1 cellular context compared by ENCODE assay signal in genomic region chrX:21798677-21799219, GRCh38.
A peak's percentile ranks its signal among the peaks of the same experiment; 100 is the strongest.
TF ChIP-seq lines count a peak whose summit lies in the region.

No MANE protein-coding gene starts in this region.

TF ChIP-seq in HepG2, 621 proteins besides CTCF, POLR2A, EP300 and RAD21 (continued from another document):
- TF ChIP-seq ZNF260 (CRISPR knock-in tag; IDR thresholded peaks at IDR 0.05; ENCODE audit: borderline replicate concordance, low read depth), result no peak
- TF ChIP-seq HOXA7 (CRISPR knock-in tag; IDR thresholded peaks at IDR 0.05), result no peak
- TF ChIP-seq ZBTB7B (CRISPR knock-in tag; IDR thresholded peaks at IDR 0.05), result no peak
- TF ChIP-seq TAF15 (IDR thresholded peaks at IDR 0.05; ENCODE audit: low read depth, low read length, poor library complexity, severe bottlenecking), result no peak
- TF ChIP-seq ZNF878 (CRISPR knock-in tag; IDR thresholded peaks at IDR 0.05), result no peak
- no peak for TF ChIP-seq MBD4 (IDR thresholded peaks at IDR 0.05; ENCODE audit: borderline replicate concordance, low read length)
- TF ChIP-seq ONECUT2 (CRISPR knock-in tag; IDR thresholded peaks at IDR 0.05), result peak; percentile 85
- peak; percentile 98 for TF ChIP-seq BCL6 (CRISPR knock-in tag; IDR thresholded peaks at IDR 0.05)
- no peak for TF ChIP-seq ATF1 (CRISPR knock-in tag; IDR thresholded peaks at IDR 0.05)
- no peak for TF ChIP-seq ZNF563 (CRISPR knock-in tag; IDR thresholded peaks at IDR 0.05)
- TF ChIP-seq HNRNPLL (IDR thresholded peaks at IDR 0.05; ENCODE audit: low read depth, low read length, poor library complexity, severe bottlenecking), result no peak
- no peak for TF ChIP-seq SAFB2 (CRISPR knock-in tag; IDR thresholded peaks at IDR 0.05; ENCODE audit: borderline replicate concordance, low read depth)
- no peak for TF ChIP-seq ZNF333 (CRISPR knock-in tag; IDR thresholded peaks at IDR 0.05; ENCODE audit: borderline replicate concordance)
- TF ChIP-seq ZNF263 (CRISPR knock-in tag; IDR thresholded peaks at IDR 0.05), result peak; percentile 81
- peak; percentile 48; the same call in 1 of the 2 replicates for TF ChIP-seq FOSL2 (CRISPR knock-in tag; IDR thresholded peaks at IDR 0.05)
- peak; percentile 20 for TF ChIP-seq TEAD3 (CRISPR knock-in tag; optimal IDR thresholded peaks at IDR 0.05; ENCODE audit: borderline replicate concordance)
- no peak for TF ChIP-seq DR1 (CRISPR knock-in tag; IDR thresholded peaks at IDR 0.05)
- peak; percentile 30; the same call in 1 of the 2 replicates for TF ChIP-seq PHF21A (CRISPR knock-in tag; IDR thresholded peaks at IDR 0.05)
- TF ChIP-seq RXRB (CRISPR knock-in tag; IDR thresholded peaks at IDR 0.05; ENCODE audit: borderline replicate concordance), result peak; percentile 13; the same call in 1 of the 2 replicates
- TF ChIP-seq HHEX (CRISPR knock-in tag; IDR thresholded peaks at IDR 0.05), result no peak
- no peak for TF ChIP-seq KLF15 (CRISPR knock-in tag; IDR thresholded peaks at IDR 0.05; ENCODE audit: borderline replicate concordance)
- TF ChIP-seq POLR2AphosphoS5 (IDR thresholded peaks at IDR 0.05; ENCODE audit: low read depth, low read length), result no peak
- no peak for TF ChIP-seq KLF12 (CRISPR knock-in tag; IDR thresholded peaks at IDR 0.05; ENCODE audit: borderline replicate concordance)
- TF ChIP-seq ZKSCAN5 (CRISPR knock-in tag; IDR thresholded peaks at IDR 0.05), result no peak
- TF ChIP-seq ZFY (CRISPR knock-in tag; IDR thresholded peaks at IDR 0.05), result no peak
- TF ChIP-seq THAP9 (CRISPR knock-in tag; IDR thresholded peaks at IDR 0.05; ENCODE audit: borderline replicate concordance), result no peak
- TF ChIP-seq PHB2 (IDR thresholded peaks at IDR 0.05; ENCODE audit: partially characterized antibody), result no peak
- TF ChIP-seq GATAD2A (CRISPR knock-in tag; IDR thresholded peaks at IDR 0.05), result peak; percentile 36; the same call in 1 of the 2 replicates
- 0 out of 2 replicates have a peak, but pooled peaks have one; percentile 31 for TF ChIP-seq NCOA2 (CRISPR knock-in tag; IDR thresholded peaks at IDR 0.05)
- no peak for TF ChIP-seq ZFP41 (CRISPR knock-in tag; IDR thresholded peaks at IDR 0.05; ENCODE audit: borderline replicate concordance)
- TF ChIP-seq CSRNP1 (CRISPR knock-in tag; IDR thresholded peaks at IDR 0.05), result no peak
- no peak for TF ChIP-seq ZNF407 (CRISPR knock-in tag; IDR thresholded peaks at IDR 0.05; ENCODE audit: not compliant biosample characterization)
- no peak for TF ChIP-seq MEF2D (CRISPR knock-in tag; IDR thresholded peaks at IDR 0.05)
- no peak for TF ChIP-seq ZNF230 (CRISPR knock-in tag; IDR thresholded peaks at IDR 0.05)
- TF ChIP-seq PREB (CRISPR knock-in tag; IDR thresholded peaks at IDR 0.05), result no peak
- no peak for TF ChIP-seq NR2F2 (IDR thresholded peaks at IDR 0.05; ENCODE audit: borderline replicate concordance, low read depth)
- TF ChIP-seq ZNF841 (CRISPR knock-in tag; IDR thresholded peaks at IDR 0.05; ENCODE audit: borderline replicate concordance), result no peak
- no peak for TF ChIP-seq PHF8 (CRISPR knock-in tag; IDR thresholded peaks at IDR 0.05)
